ENCODE assay signal across 11 cellular contexts in genomic region chr18:32803571-32803970, GRCh38. TPM values are rescaled to one million over a fixed set of nuclear protein-coding genes. Genes with fewer than 3 reads are reported as not detected.
DNase-seq lines count a peak whose midpoint lies in the region; ATAC-seq and TF ChIP-seq lines count a peak whose summit lies in the region.
"Had no signal": no experiment of that assay in that cellular context is flagged by ENCODE, and none has a peak within 500 bp of the region (broad histone marks: within the 10 kb centered on the region; RNA-seq: fewer than 3 reads in every experiment).

No MANE protein-coding gene starts in this region.

- in situ Hi-C loops in brain microvascular endothelial cell (cut with HindIII; ENCODE audit: low pct_ligation_motif_present, low sequenced_read_pairs), result no loop called here

- intact Hi-C loops in testis (cut with DNase I; ENCODE audit: low total_unique reads), result no loop called here

- H3K27ac ChIP-seq in testis (no peak overlapping the region), brain microvascular endothelial cell (no peak overlapping the region)
- H3K27ac ChIP-seq: SK-N-MC had no signal

- no peaks in the 10 kb centered on the region for H3K9me3 ChIP-seq in testis

- 67 to 75% methylated on average over 3 of the region's 3 CpGs for WGBS in testis, 2 donors

- no peaks in the 10 kb centered on the region for H3K4me1 ChIP-seq in testis

- no peaks in the 10 kb centered on the region for H3K27me3 ChIP-seq in testis
- no peaks in the 10 kb centered on the region for H3K27me3 ChIP-seq in brain microvascular endothelial cell (replicated peaks)

- H3K36me3 ChIP-seq in testis (ENCODE audit: low read depth, missing control alignments) (no peaks in the 10 kb centered on the region), brain microvascular endothelial cell (replicated peaks) (no peaks in the 10 kb centered on the region)

- peak; percentile 92 for DNase-seq in kidney tubule cell (ENCODE audit: low spot score)
- DNase-seq in testis, result no peak
- no peak for DNase-seq in stimulated activated CD4-positive, alpha-beta T cell treated with anti-CD3 and anti-CD28 coated beads, Interleukin-12 subunit alpha, Interleukin-12 subunit beta, amount 100 ng/mL, for 4 hours
- DNase-seq in NCI-H1436 treated with DMSO at 0.1 percent for 48 hours (lab: John Stamatoyannopoulos, UW), result no peak
- DNase-seq in brain microvascular endothelial cell, result no peak
- DNase-seq: activated naive CD4-positive, alpha-beta T cell treated with Interleukin-2 at 50 U/mL for 16 hours; Kasumi-1 had no signal

- no peak for TF ChIP-seq POLR2A in testis (IDR thresholded peaks at IDR 0.05)

- H3K4me3 ChIP-seq in testis, result no peak overlapping the region
- H3K4me3 ChIP-seq in brain microvascular endothelial cell (ENCODE audit: low read depth, low read length), result no peak overlapping the region
- H3K4me3 ChIP-seq: SK-N-MC had no signal

- peak; percentile 94 for ATAC-seq in GM18858 (IDR thresholded peaks at IDR 0.05; ENCODE audit: unreplicated experiment)
- ATAC-seq in GM21786 (IDR thresholded peaks at IDR 0.05; ENCODE audit: unreplicated experiment), result peak; percentile 92
- ATAC-seq in HG03521 (IDR thresholded peaks at IDR 0.05; ENCODE audit: unreplicated experiment), result peak; percentile 60

- TF ChIP-seq CTCF in testis (IDR thresholded peaks at IDR 0.05), result no peak
- TF ChIP-seq CTCF in brain microvascular endothelial cell (IDR thresholded peaks at IDR 0.05; ENCODE audit: low read depth, low read length, missing control alignments), result no peak

RNA-seq across cellular contexts. Expression of gene KLHL14, which starts 30.7 kb away (rescaled TPM):
- 1 to 10 TPM; 2.0 to 3.3 TPM for total RNA-seq in testis
- polyA plus RNA-seq in testis (ENCODE audit: insufficient read depth, low read depth, low replicate concordance), result 2.7 TPM
